2 cellular contexts compared by ENCODE assay signal in genomic region chr22:27797793-27798525, GRCh38.
TF ChIP-seq lines count a peak whose summit lies in the region.

No MANE protein-coding gene starts in this region.

TF ChIP-seq in WTC11, 78 proteins besides CTCF, POLR2A, EP300 and RAD21 (continued from another document):
- TF ChIP-seq E2F5 (CRISPR knock-in tag; IDR thresholded peaks at IDR 0.05), result peak; percentile 6; the same call in 1 of the 2 replicates
TF ChIP-seq in WTC11: peak in this region for 1.

TF ChIP-seq in endothelial cell of umbilical vein, 7 proteins besides CTCF, POLR2A, EP300 and RAD21 (continued from another document):
- no peak for TF ChIP-seq JUN (IDR thresholded peaks at IDR 0.05; ENCODE audit: borderline replicate concordance, insufficient read depth, insufficient read length, low read depth)
- no peak for TF ChIP-seq GATA2 (IDR thresholded peaks at IDR 0.05; ENCODE audit: insufficient read depth, insufficient read length, low read depth, low read length)
- no peak for TF ChIP-seq POLR2AphosphoS5 (IDR thresholded peaks at IDR 0.05; ENCODE audit: insufficient read depth, low read depth, low read length)
- no peak for TF ChIP-seq MYC (IDR thresholded peaks at IDR 0.05; ENCODE audit: low read depth, low read length)
